ENCODE assay signal across 10 cellular contexts in the genomic region with DNA sequence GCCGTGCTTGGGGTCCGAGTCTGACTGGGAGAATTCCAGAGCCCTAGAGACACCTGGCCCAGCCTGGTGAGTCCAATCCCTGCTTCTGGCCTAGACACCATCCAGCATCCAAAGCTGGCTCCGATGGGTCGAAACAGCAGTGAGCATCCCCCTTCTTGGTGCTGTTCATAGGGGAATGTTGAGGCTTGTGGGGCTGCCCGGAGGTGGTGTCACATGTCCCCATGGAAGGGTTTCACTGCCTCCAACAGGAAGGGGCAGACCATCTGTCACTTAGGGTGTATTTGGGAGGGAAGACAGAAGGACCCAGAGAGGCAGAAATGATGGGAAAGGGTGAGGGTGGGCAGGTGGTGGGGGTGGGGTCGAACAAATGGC. TPM values are rescaled to one million over a fixed set of nuclear protein-coding genes. Genes with fewer than 3 reads are reported as not detected.
DNase-seq lines count a peak whose midpoint lies in the region; ATAC-seq and TF ChIP-seq lines count a peak whose summit lies in the region.
"Had no signal": no experiment of that assay in that cellular context is flagged by ENCODE, and none has a peak within 500 bp of the region (broad histone marks: within the 10 kb centered on the region; RNA-seq: fewer than 3 reads in every experiment).

No MANE protein-coding gene starts in this region.

- H3K27ac Mint-ChIP-seq in central memory CD8-positive, alpha-beta T cell (ENCODE audit: low read depth) = peak overlapping the region; percentile 96
- H3K27ac Mint-ChIP-seq in natural killer cell = peak overlapping the region; percentile 48 to 96

- no peak overlapping the region for H3K4me3 Mint-ChIP-seq in central memory CD8-positive, alpha-beta T cell
- H3K4me3 Mint-ChIP-seq in natural killer cell = no peak overlapping the region

- H3K9me3 Mint-ChIP-seq in central memory CD8-positive, alpha-beta T cell = no peaks in the 10 kb centered on the region
- no peaks in the 10 kb centered on the region for H3K9me3 Mint-ChIP-seq in natural killer cell

- DNase-seq in left ventricle myocardium inferior = no peak
- DNase-seq in cardiac septum (ENCODE audit: low spot score) = no peak
- no peak for DNase-seq in central memory CD8-positive, alpha-beta T cell (ENCODE audit: low spot score in 2 of 2)
- no peak for DNase-seq in natural killer cell
- no peak for DNase-seq in vagina (ENCODE audit: extremely low spot score in 2 of 2)
- no peak for DNase-seq in OCI-M2 (lab: John Stamatoyannopoulos, UW; ENCODE audit: unreplicated experiment)
- DNase-seq in NCI-H1092 treated with DMSO at 0.1 percent for 48 hours (lab: John Stamatoyannopoulos, UW) = no peak

- H3K36me3 ChIP-seq in left ventricle myocardium inferior = no peaks in the 10 kb centered on the region
- H3K36me3 ChIP-seq in vagina = no peaks in the 10 kb centered on the region

- H3K9me3 ChIP-seq in left ventricle myocardium inferior (replicated peaks) (no peaks in the 10 kb centered on the region), vagina (no peaks in the 10 kb centered on the region)

- no peak for ATAC-seq in central memory CD8-positive, alpha-beta T cell (replicated peaks; ENCODE audit: extremely low read depth, poor library complexity, severe bottlenecking)
- ATAC-seq in natural killer cell (no peak), GM19351 (IDR thresholded peaks at IDR 0.05; ENCODE audit: unreplicated experiment) (no peak)

- intact Hi-C loops in left ventricle myocardium inferior (cut with micrococcal nuclease) (loop anchor here (10.0 kb wide), 1 partner anchor 112 kb away; no protein-coding TSS in a partner anchor), cardiac septum (cut with DNase I) (loop anchor here (2.0 to 5.0 kb wide), 4 partner anchors 118 to 350 kb away; no protein-coding TSS in a partner anchor), natural killer cell (cut with micrococcal nuclease) (no loop called here), vagina (cut with DNase I) (loop anchor here (5.0 to 10.0 kb wide), 3 partner anchors 52 to 270 kb away; no protein-coding TSS in a partner anchor)

- H3K27me3 ChIP-seq in left ventricle myocardium inferior (ENCODE audit: low read depth) (no peaks in the 10 kb centered on the region), vagina (no peaks in the 10 kb centered on the region)

- peaks cover 14% of the 10 kb centered on the region for H3K36me3 Mint-ChIP-seq in central memory CD8-positive, alpha-beta T cell (ENCODE audit: insufficient read depth)
- no peaks in the 10 kb centered on the region for H3K36me3 Mint-ChIP-seq in natural killer cell

- H3K4me3 ChIP-seq in left ventricle myocardium inferior (no peak overlapping the region), vagina (no peak overlapping the region)

- peaks cover 66% of the 10 kb centered on the region for H3K4me1 Mint-ChIP-seq in central memory CD8-positive, alpha-beta T cell
- peaks cover 28 to 56% of the 10 kb centered on the region in 2 donors for H3K4me1 Mint-ChIP-seq in natural killer cell

- H3K4me1 ChIP-seq in left ventricle myocardium inferior (peaks cover 55% of the 10 kb centered on the region), vagina (peaks cover 52% of the 10 kb centered on the region)

- TF ChIP-seq POLR2A in vagina (IDR thresholded peaks at IDR 0.05) = no peak

- H3K27ac ChIP-seq in left ventricle myocardium inferior (replicated peaks) (peak overlapping the region; percentile 95), vagina (peak overlapping the region; percentile 95)

- H3K27me3 Mint-ChIP-seq in central memory CD8-positive, alpha-beta T cell = no peaks in the 10 kb centered on the region
- H3K27me3 Mint-ChIP-seq in natural killer cell (ENCODE audit: low read depth in 2 of 2) = peaks cover 0 to 3% of the 10 kb centered on the region in 2 donors

- TF ChIP-seq CTCF in left ventricle myocardium inferior (IDR thresholded peaks at IDR 0.05; ENCODE audit: borderline replicate concordance) (no peak), natural killer cell (IDR thresholded peaks at IDR 0.05) (no peak), vagina (IDR thresholded peaks at IDR 0.05) (no peak)

RNA-seq across cellular contexts. Expression of a gene that starts 13.9 kb away (rescaled TPM):
- not detected for total RNA-seq in left ventricle myocardium inferior
- 0.22 TPM for total RNA-seq in cardiac septum
- total RNA-seq in natural killer cell = not detected
- not detected for total RNA-seq in vagina
- total RNA-seq: LHCN-M2, myocyte had no signal

RNA-seq across cellular contexts. Expression of a gene that starts 19.0 kb away (rescaled TPM):
- 63.4 TPM for total RNA-seq in left ventricle myocardium inferior
- total RNA-seq in cardiac septum = 49.5 TPM
- 10 to 100 TPM; 17.1 to 23.5 (median 17.1) TPM for total RNA-seq in natural killer cell
- 15.5 TPM for total RNA-seq in vagina

RNA-seq across cellular contexts. Expression of a gene that starts 34.9 kb away (rescaled TPM):
- total RNA-seq in left ventricle myocardium inferior (9.0 TPM), cardiac septum (10.2 TPM), natural killer cell (10 to 100 TPM; 21.9 to 35.4 (median 32.4) TPM), vagina (18.9 TPM)

RNA-seq across cellular contexts. Expression of a gene that starts 58.4 kb away (rescaled TPM):
- total RNA-seq in left ventricle myocardium inferior (0.85 TPM), cardiac septum (4.4 TPM), natural killer cell (not detected), vagina (43.7 TPM)
- total RNA-seq: LHCN-M2, myocyte had no signal
